In genomic region chr15:55322452-55322851, GRCh38 we compare ENCODE assay signal across 17 cellular contexts. TPM values are rescaled to one million over a fixed set of nuclear protein-coding genes. Genes with fewer than 3 reads are reported as not detected.
A peak's percentile ranks its signal among the peaks of the same experiment; 100 is the strongest.
DNase-seq lines count a peak whose midpoint lies in the region; ATAC-seq and TF ChIP-seq lines count a peak whose summit lies in the region.
"Had no signal": no experiment of that assay in that cellular context is flagged by ENCODE, and none has a peak within 500 bp of the region (broad histone marks: within the 10 kb centered on the region; RNA-seq: fewer than 3 reads in every experiment).

No MANE protein-coding gene starts in this region.

- no peak for ATAC-seq in activated T-cell treated with anti-CD3 and anti-CD28 coated beads, Interleukin-2, amount 50 U/mL, for 72 hours (replicated peaks in 1 of 2)
- ATAC-seq in activated T-cell treated with anti-CD3 and anti-CD28 coated beads, Interleukin-2, amount 50 U/mL, for 4 hours = no peak
- no peak for ATAC-seq in activated B cell treated with CpG ODN at 0.5 μM for 24 hours (ENCODE audit: low read depth)
- no peak for ATAC-seq in stimulated activated effector memory CD8-positive, alpha-beta T cell treated with anti-CD3 and anti-CD28 coated beads, Interleukin-12 subunit alpha, Interleukin-12 subunit beta, amount 100 ng/mL, for 72 hours

- DNase-seq in activated T-cell treated with anti-CD3 and anti-CD28 coated beads, Interleukin-2, amount 50 U/mL, for 72 hours = no peak
- no peak for DNase-seq in activated T-cell treated with anti-CD3 and anti-CD28 coated beads, Interleukin-2, amount 50 U/mL, for 4 hours
- DNase-seq in NOMO-1 (lab: John Stamatoyannopoulos, UW; ENCODE audit: unreplicated experiment in 2 of 2) (peak; percentile 37 to 68), activated B cell treated with CpG ODN at 0.5 μM for 24 hours (no peak), NCI-H1694 (lab: John Stamatoyannopoulos, UW) (no peak), caudate nucleus (lab: John Stamatoyannopoulos, UW) (no peak)
- no peak for DNase-seq in stimulated activated effector memory CD8-positive, alpha-beta T cell treated with anti-CD3 and anti-CD28 coated beads, Interleukin-12 subunit alpha, Interleukin-12 subunit beta, amount 100 ng/mL, for 72 hours (ENCODE audit: low spot score in 2 of 2)
- DNase-seq in stimulated activated naive CD4-positive, alpha-beta T cell (lab: John Stamatoyannopoulos, UW) = no peak
- DNase-seq: DND-41; GDM1; NCI-H1092 treated with DMSO at 0.1 percent for 48 hours; NCI-H187; NCI-H69; NK-92 treated with Interleukin-12 subunit alpha and Interleukin-12 subunit beta, amount 100 ng/mL, for 24 hours; Peyer's patch; SHP77 had no signal

- POLR2A ChIA-PET in activated B cell treated with CpG ODN at 0.5 μM for 24 hours (lab: Charles Lee) = interaction anchor here (1.2 kb wide), 1 partner anchor 126 kb away, joined by 3 read pairs; the partner anchor contains the start of gene RSL24D1

- peaks cover 7 to 14% of the 10 kb centered on the region in 2 donors for H3K36me3 Mint-ChIP-seq in activated T-cell treated with anti-CD3 and anti-CD28 coated beads, Interleukin-2, amount 50 U/mL, for 72 hours (ENCODE audit: insufficient read depth in 2 of 2)
- peaks cover 9% of the 10 kb centered on the region for H3K36me3 Mint-ChIP-seq in activated T-cell treated with anti-CD3 and anti-CD28 coated beads, Interleukin-2, amount 50 U/mL, for 4 hours (ENCODE audit: insufficient read depth)
- peaks cover 28% of the 10 kb centered on the region for H3K36me3 Mint-ChIP-seq in activated B cell treated with CpG ODN at 0.5 μM for 24 hours (ENCODE audit: low read depth)
- peaks cover 21% of the 10 kb centered on the region for H3K36me3 Mint-ChIP-seq in stimulated activated effector memory CD8-positive, alpha-beta T cell treated with anti-CD3 and anti-CD28 coated beads, Interleukin-12 subunit alpha, Interleukin-12 subunit beta, amount 100 ng/mL, for 72 hours

- H3K4me1 Mint-ChIP-seq in activated T-cell treated with anti-CD3 and anti-CD28 coated beads, Interleukin-2, amount 50 U/mL, for 72 hours (ENCODE audit: low read depth) = peaks cover 27% of the 10 kb centered on the region
- peaks cover 29% of the 10 kb centered on the region for H3K4me1 Mint-ChIP-seq in activated T-cell treated with anti-CD3 and anti-CD28 coated beads, Interleukin-2, amount 50 U/mL, for 4 hours (ENCODE audit: low read depth)
- H3K4me1 Mint-ChIP-seq in activated B cell treated with CpG ODN at 0.5 μM for 24 hours = peaks cover 52% of the 10 kb centered on the region
- H3K4me1 Mint-ChIP-seq in stimulated activated effector memory CD8-positive, alpha-beta T cell treated with anti-CD3 and anti-CD28 coated beads, Interleukin-12 subunit alpha, Interleukin-12 subunit beta, amount 100 ng/mL, for 72 hours = peaks cover 27% of the 10 kb centered on the region

- H3K9me3 Mint-ChIP-seq in activated T-cell treated with anti-CD3 and anti-CD28 coated beads, Interleukin-2, amount 50 U/mL, for 72 hours = no peaks in the 10 kb centered on the region
- no peaks in the 10 kb centered on the region for H3K9me3 Mint-ChIP-seq in activated T-cell treated with anti-CD3 and anti-CD28 coated beads, Interleukin-2, amount 50 U/mL, for 4 hours
- H3K9me3 Mint-ChIP-seq in activated B cell treated with CpG ODN at 0.5 μM for 24 hours = no peaks in the 10 kb centered on the region
- no peaks in the 10 kb centered on the region for H3K9me3 Mint-ChIP-seq in stimulated activated effector memory CD8-positive, alpha-beta T cell treated with anti-CD3 and anti-CD28 coated beads, Interleukin-12 subunit alpha, Interleukin-12 subunit beta, amount 100 ng/mL, for 72 hours
- H3K9me3 Mint-ChIP-seq: IgD-negative memory B cell had no signal

- CTCF ChIA-PET in activated B cell treated with CpG ODN at 0.5 μM for 24 hours (lab: Charles Lee) = interaction anchor here (1.2 kb wide), 1 partner anchor 85 kb away, joined by 5 read pairs; no protein-coding TSS in a partner anchor

- no peaks in the 10 kb centered on the region for H3K27me3 Mint-ChIP-seq in activated T-cell treated with anti-CD3 and anti-CD28 coated beads, Interleukin-2, amount 50 U/mL, for 72 hours (ENCODE audit: low read depth)
- H3K27me3 Mint-ChIP-seq in activated T-cell treated with anti-CD3 and anti-CD28 coated beads, Interleukin-2, amount 50 U/mL, for 4 hours (ENCODE audit: low read depth) = no peaks in the 10 kb centered on the region
- H3K27me3 Mint-ChIP-seq in activated B cell treated with CpG ODN at 0.5 μM for 24 hours = no peaks in the 10 kb centered on the region
- H3K27me3 Mint-ChIP-seq: IgD-negative memory B cell had no signal

- H3K27ac ChIP-seq in caudate nucleus (ENCODE audit: low read depth, low read length) = no peak overlapping the region
- H3K27ac ChIP-seq: Peyer's patch had no signal

- intact Hi-C loops in activated B cell treated with CpG ODN at 0.5 μM for 24 hours (cut with micrococcal nuclease) = no loop called here

- no peak for TF ChIP-seq CTCF in activated B cell treated with CpG ODN at 0.5 μM for 24 hours (IDR thresholded peaks at IDR 0.05)

- no peak overlapping the region for H3K4me3 Mint-ChIP-seq in activated T-cell treated with anti-CD3 and anti-CD28 coated beads, Interleukin-2, amount 50 U/mL, for 72 hours
- no peak overlapping the region for H3K4me3 Mint-ChIP-seq in activated T-cell treated with anti-CD3 and anti-CD28 coated beads, Interleukin-2, amount 50 U/mL, for 4 hours
- H3K4me3 Mint-ChIP-seq in activated B cell treated with CpG ODN at 0.5 μM for 24 hours = no peak overlapping the region
- H3K4me3 Mint-ChIP-seq in stimulated activated effector memory CD8-positive, alpha-beta T cell treated with anti-CD3 and anti-CD28 coated beads, Interleukin-12 subunit alpha, Interleukin-12 subunit beta, amount 100 ng/mL, for 72 hours = no peak overlapping the region

- peak overlapping the region; percentile 60 for H3K27ac Mint-ChIP-seq in activated T-cell treated with anti-CD3 and anti-CD28 coated beads, Interleukin-2, amount 50 U/mL, for 72 hours
- peak overlapping the region; percentile 61 for H3K27ac Mint-ChIP-seq in activated B cell treated with CpG ODN at 0.5 μM for 24 hours
- H3K27ac Mint-ChIP-seq in stimulated activated effector memory CD8-positive, alpha-beta T cell treated with anti-CD3 and anti-CD28 coated beads, Interleukin-12 subunit alpha, Interleukin-12 subunit beta, amount 100 ng/mL, for 72 hours = peak overlapping the region; percentile 58

RNA-seq across cellular contexts. Expression of gene PIGB, which starts 3.4 kb away (rescaled TPM):
- 10 to 100 TPM; 27.5 to 32.9 TPM for total RNA-seq in activated T-cell treated with anti-CD3 and anti-CD28 coated beads, Interleukin-2, amount 50 U/mL, for 72 hours
- total RNA-seq in activated T-cell treated with anti-CD3 and anti-CD28 coated beads, Interleukin-2, amount 50 U/mL, for 4 hours = 10 to 100 TPM; 12.2 to 14.2 (median 13.0) TPM
- total RNA-seq in activated B cell treated with CpG ODN at 0.5 μM for 24 hours = 29.8 and 31.2 TPM in 2 replicates

RNA-seq across cellular contexts. Expression of gene PIGBOS1, which starts 3.5 kb away (rescaled TPM):
- 10 to 100 TPM; 13.0 to 14.5 TPM for total RNA-seq in activated T-cell treated with anti-CD3 and anti-CD28 coated beads, Interleukin-2, amount 50 U/mL, for 72 hours
- total RNA-seq in activated T-cell treated with anti-CD3 and anti-CD28 coated beads, Interleukin-2, amount 50 U/mL, for 4 hours = 10 to 100 TPM; 10.3 to 13.0 (median 10.8) TPM
- 10.7 and 12.6 TPM in 2 replicates for total RNA-seq in activated B cell treated with CpG ODN at 0.5 μM for 24 hours

RNA-seq across cellular contexts. Expression of gene RAB27A, which starts 32.8 kb away (rescaled TPM):
- total RNA-seq in activated T-cell treated with anti-CD3 and anti-CD28 coated beads, Interleukin-2, amount 50 U/mL, for 72 hours = 100 to 1,000 TPM; 203 to 205 TPM
- 100 to 1,000 TPM in 2 of 3 donors, 10 to 100 TPM in 1; 95.3 to 144 (median 108) TPM for total RNA-seq in activated T-cell treated with anti-CD3 and anti-CD28 coated beads, Interleukin-2, amount 50 U/mL, for 4 hours
- total RNA-seq in activated B cell treated with CpG ODN at 0.5 μM for 24 hours = 26.7 and 28.6 TPM in 2 replicates

Comparison
In these comparisons a context has a peak if more than half of its experiments do, and no peak if none do; other contexts are left out.
1. DNase-seq: peak in NOMO-1 (2 of 2); none in activated T-cell treated with anti-CD3 and anti-CD28 coated beads, Interleukin-2, amount 50 U/mL, for 72 hours (0 of 2), activated T-cell treated with anti-CD3 and anti-CD28 coated beads, Interleukin-2, amount 50 U/mL, for 4 hours (single experiment), activated B cell treated with CpG ODN at 0.5 μM for 24 hours (single experiment), stimulated activated effector memory CD8-positive, alpha-beta T cell treated with anti-CD3 and anti-CD28 coated beads, Interleukin-12 subunit alpha, Interleukin-12 subunit beta, amount 100 ng/mL, for 72 hours (0 of 2), NCI-H1694 (single experiment), stimulated activated naive CD4-positive, alpha-beta T cell (0 of 6) and caudate nucleus (0 of 61).
2. Peak in every context shown above with its lines, with median percentiles within 50 percentile points of each other: H3K27ac Mint-ChIP-seq.